Comparison of ENCODE assay signal across 8 cellular contexts in genomic region chr22:25202290-25202921, GRCh38.
DNase-seq lines count a peak whose midpoint lies in the region; ATAC-seq, FAIRE-seq and TF ChIP-seq lines count a peak whose summit lies in the region.

No MANE protein-coding gene starts in this region.

- H3K27ac ChIP-seq in 22Rv1 = no peak overlapping the region

- TF ChIP-seq CTCF in 22Rv1 (IDR thresholded peaks at IDR 0.05) = peak; percentile 96

- FAIRE-seq in GM18507 (lab: Jason Lieb, UNC) = peak; percentile 70

- peak; percentile 52 for DNase-seq in GM18507 (ENCODE audit: extremely low spot score, insufficient read length, low read depth)
- DNase-seq in NCI-H446 treated with DMSO at 0.1 percent for 48 hours (lab: John Stamatoyannopoulos, UW) = peak; percentile 19
- peak; percentile 24 to 45 for DNase-seq in activated CD4-positive, alpha-beta T cell treated with anti-CD3 and anti-CD28 coated beads, Interleukin-2, amount 50 U/mL, for 24 hours (ENCODE audit: low read depth in 1 of 2, low spot score in 1 of 2)
- DNase-seq in effector CD4-positive, alpha-beta T cell = peak; percentile 27
- peak; percentile 73 for DNase-seq in medulla oblongata (ENCODE audit: extremely low spot score)
- peak; percentile 42 to 43 for DNase-seq in stimulated activated CD8-positive, alpha-beta memory T cell treated with anti-CD3 and anti-CD28 coated beads, Interleukin-2, amount 100 ng/mL, for 48 hours (ENCODE audit: low read depth in 2 of 2)

- no peak for ATAC-seq in HG03521 (IDR thresholded peaks at IDR 0.05; ENCODE audit: unreplicated experiment)

Comparison
In these comparisons a context has a peak if more than half of its experiments do, and no peak if none do; other contexts are left out.
1. DNase-seq: peak in every context shown above with its lines; median percentile 73 in medulla oblongata; 52 in GM18507; 42 in stimulated activated CD8-positive, alpha-beta memory T cell treated with anti-CD3 and anti-CD28 coated beads, Interleukin-2, amount 100 ng/mL, for 48 hours; 34 in activated CD4-positive, alpha-beta T cell treated with anti-CD3 and anti-CD28 coated beads, Interleukin-2, amount 50 U/mL, for 24 hours; 27 in effector CD4-positive, alpha-beta T cell; 19 in NCI-H446 treated with DMSO at 0.1 percent for 48 hours.